Comparison of ENCODE assay signal across 24 cellular contexts in the genomic region with DNA sequence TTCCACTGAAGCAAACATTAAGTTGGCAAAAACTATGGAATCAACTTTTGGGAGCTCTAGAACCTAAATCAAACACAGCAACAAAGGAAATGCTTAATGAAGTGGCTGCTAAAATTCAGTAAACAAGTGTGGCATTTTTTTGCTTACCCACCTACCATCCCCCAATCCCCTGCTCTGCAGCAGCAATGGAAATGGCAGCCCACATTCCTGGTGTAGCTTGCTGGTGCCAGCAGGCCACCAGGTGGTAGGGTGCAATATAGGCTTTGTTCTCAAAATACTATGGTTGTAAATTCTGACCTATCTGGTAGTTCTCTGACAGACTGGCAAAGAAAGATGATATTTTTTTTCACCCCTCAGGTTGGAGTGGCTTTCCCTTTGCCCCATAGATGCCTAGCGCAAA. TPM values are rescaled to one million over a fixed set of nuclear protein-coding genes. Genes with fewer than 3 reads are reported as not detected.
DNase-seq lines count a peak whose midpoint lies in the region; ATAC-seq and TF ChIP-seq lines count a peak whose summit lies in the region.
"Had no signal": no experiment of that assay in that cellular context is flagged by ENCODE, and none has a peak within 500 bp of the region (broad histone marks: within the 10 kb centered on the region; RNA-seq: fewer than 3 reads in every experiment).

No MANE protein-coding gene starts in this region.

- ATAC-seq in GM21619 (IDR thresholded peaks at IDR 0.05; ENCODE audit: unreplicated experiment) (no peak), HG02981 (IDR thresholded peaks at IDR 0.05; ENCODE audit: unreplicated experiment) (no peak)
- ATAC-seq: activated CD4-positive, CD25-positive, alpha-beta regulatory T cell treated with anti-CD3 and anti-CD28 coated beads, Interleukin-2, amount 50 U/mL, for 24 hours; activated CD8-positive, alpha-beta T cell treated with anti-CD3 and anti-CD28 coated beads, Interleukin-2, amount 10 ng/mL, durations not matched to agents 7 days and 5 days had no signal

- peak; percentile 7 for DNase-seq in ACHN
- peak; percentile 39 for DNase-seq in H7
- peak; percentile 20 for DNase-seq in NCI-H774 (lab: John Stamatoyannopoulos, UW)
- no peak for DNase-seq in epithelial cell of proximal tubule (ENCODE audit: low read depth)
- DNase-seq in putamen (ENCODE audit: low spot score) = no peak
- DNase-seq in SKM-1 treated with dmso at 0.1 percent for 144 hours (lab: John Stamatoyannopoulos, UW; ENCODE audit: unreplicated experiment) = no peak
- DNase-seq: activated CD8-positive, alpha-beta T cell treated with anti-CD3 and anti-CD28 coated beads, Interleukin-2, amount 10 ng/mL, durations not matched to agents 7 days and 5 days; activated naive CD4-positive, alpha-beta T cell treated with Interleukin-2 at 50 U/mL for 16 hours; activated T-cell treated with anti-CD3 and anti-CD28 coated beads, Interleukin-2, amount 50 U/mL, for 24 hours; AML-193; amniotic stem cell; foreskin fibroblast; KBM-7; mammary epithelial cell; NCI-H748 treated with DMSO at 0.1 percent for 48 hours; nucleus accumbens; Peyer's patch; retina; spleen; stomach had no signal

- in situ Hi-C loops in ACHN (cut with HindIII; ENCODE audit: low pct_ligation_motif_present, low pct_unique_long_range_greater_than_20kb, low sequenced_read_pairs) = no loop called here

- peak; percentile 6 for TF ChIP-seq CTCF in epithelial cell of proximal tubule (conservative IDR thresholded peaks at IDR 0.05; ENCODE audit: low read depth, low read length)

- H3K36me3 ChIP-seq in H7 (replicated peaks; ENCODE audit: control insufficient read depth, insufficient read depth, low read length) = no peaks in the 10 kb centered on the region
- H3K36me3 ChIP-seq: Peyer's patch, spleen, stomach had no signal

- H3K4me3 ChIP-seq in H7 (ENCODE audit: insufficient read depth, low read depth, low read length) = no peak overlapping the region
- H3K4me3 ChIP-seq in epithelial cell of proximal tubule (ENCODE audit: low read depth, low read length) = no peak overlapping the region
- H3K4me3 ChIP-seq: Peyer's patch, spleen, stomach had no signal

- no peaks in the 10 kb centered on the region for H3K27me3 ChIP-seq in H7 (ENCODE audit: control insufficient read depth, insufficient read depth, low read length)
- H3K27me3 ChIP-seq: Peyer's patch, stomach had no signal

RNA-seq across cellular contexts. Expression of gene SHCBP1L, which starts 42.8 kb away (rescaled TPM):
- total RNA-seq in H7 (2014; rRNA removed; shearing (Covaris generic)) = not detected in 2 replicates
- 0.17 and 0.80 TPM in 2 replicates for total RNA-seq in epithelial cell of proximal tubule
- total RNA-seq: activated CD8-positive, alpha-beta T cell treated with anti-CD3 and anti-CD28 coated beads, Interleukin-2, amount 10 ng/mL, durations not matched to agents 7 days and 5 days; cardiac septum; mammary epithelial cell; Peyer's patch; spleen; stomach had no signal

Comparison
In these comparisons a context has a peak if more than half of its experiments do, and no peak if none do; other contexts are left out.
1. DNase-seq: peak in ACHN (single experiment), H7 (single experiment) and NCI-H774 (single experiment); none in epithelial cell of proximal tubule (single experiment), putamen (single experiment) and SKM-1 treated with dmso at 0.1 percent for 144 hours (single experiment).